In the genomic region with DNA sequence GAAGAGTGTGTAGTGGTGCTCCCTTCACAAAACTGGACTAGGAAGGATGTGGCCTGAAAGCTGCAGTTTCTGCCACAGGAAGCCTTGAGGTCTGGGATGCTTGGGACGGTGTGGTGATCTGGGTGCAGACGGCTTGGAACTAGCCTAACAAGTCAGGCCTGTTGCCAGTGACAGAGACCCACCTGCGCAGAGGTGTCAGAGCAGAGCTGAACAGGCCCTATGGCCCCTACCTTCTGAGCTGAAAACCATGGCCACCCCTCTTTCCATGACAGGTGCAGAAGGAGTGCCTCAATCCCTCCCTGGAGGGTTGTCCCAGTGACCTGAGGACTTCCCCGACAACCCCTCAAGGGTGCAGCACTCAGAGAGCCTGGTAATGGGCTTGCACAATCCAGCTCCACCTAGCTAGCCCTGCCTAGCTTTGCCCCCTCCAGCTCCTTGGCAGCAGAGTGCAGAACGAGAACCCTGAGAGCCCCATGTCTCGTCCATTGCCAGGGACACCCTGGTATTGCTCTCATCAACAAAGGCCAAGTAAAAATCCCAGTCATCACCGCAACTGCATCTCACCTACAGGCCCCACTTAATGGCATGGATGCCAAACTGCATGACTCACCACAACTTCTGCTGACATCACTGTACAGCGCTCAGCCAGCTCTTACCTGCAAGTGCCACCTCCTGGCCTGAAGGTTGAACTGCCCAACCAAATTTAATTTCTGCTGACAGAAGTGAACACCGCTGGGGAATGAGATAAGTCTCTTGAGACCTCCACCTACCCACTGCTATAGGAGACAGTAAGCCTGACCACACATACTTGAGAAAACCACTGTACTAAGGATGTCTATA, we compare ENCODE assay signal across 2 cellular contexts.
TF ChIP-seq lines count a peak whose summit lies in the region.

No MANE protein-coding gene starts in this region.

TF ChIP-seq in SK-N-SH, 30 proteins besides CTCF, POLR2A, EP300 and RAD21 (continued from another document):
- TF ChIP-seq, protein P1, sequence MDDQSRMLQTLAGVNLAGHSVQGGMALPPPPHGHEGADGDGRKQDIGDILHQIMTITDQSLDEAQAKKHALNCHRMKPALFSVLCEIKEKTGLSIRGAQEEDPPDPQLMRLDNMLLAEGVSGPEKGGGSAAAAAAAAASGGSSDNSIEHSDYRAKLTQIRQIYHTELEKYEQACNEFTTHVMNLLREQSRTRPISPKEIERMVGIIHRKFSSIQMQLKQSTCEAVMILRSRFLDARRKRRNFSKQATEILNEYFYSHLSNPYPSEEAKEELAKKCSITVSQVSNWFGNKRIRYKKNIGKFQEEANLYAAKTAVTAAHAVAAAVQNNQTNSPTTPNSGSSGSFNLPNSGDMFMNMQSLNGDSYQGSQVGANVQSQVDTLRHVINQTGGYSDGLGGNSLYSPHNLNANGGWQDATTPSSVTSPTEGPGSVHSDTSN (IDR thresholded peaks at IDR 0.05) = no peak
- TF ChIP-seq FOXM1 (IDR thresholded peaks at IDR 0.05; ENCODE audit: low read depth) (no peak), ELF1 (IDR thresholded peaks at IDR 0.05) (no peak), GATA2 (CRISPR knock-in tag; IDR thresholded peaks at IDR 0.05) (no peak), FOSL2 (IDR thresholded peaks at IDR 0.05; ENCODE audit: borderline replicate concordance, low read depth) (no peak), JUND (IDR thresholded peaks at IDR 0.05) (no peak), RFX5 (IDR thresholded peaks at IDR 0.05; ENCODE audit: low read length) (no peak), EZH2phosphoT487 (IDR thresholded peaks at IDR 0.05; ENCODE audit: borderline replicate concordance, low read depth) (no peak)
- TF ChIP-seq, protein P2, sequence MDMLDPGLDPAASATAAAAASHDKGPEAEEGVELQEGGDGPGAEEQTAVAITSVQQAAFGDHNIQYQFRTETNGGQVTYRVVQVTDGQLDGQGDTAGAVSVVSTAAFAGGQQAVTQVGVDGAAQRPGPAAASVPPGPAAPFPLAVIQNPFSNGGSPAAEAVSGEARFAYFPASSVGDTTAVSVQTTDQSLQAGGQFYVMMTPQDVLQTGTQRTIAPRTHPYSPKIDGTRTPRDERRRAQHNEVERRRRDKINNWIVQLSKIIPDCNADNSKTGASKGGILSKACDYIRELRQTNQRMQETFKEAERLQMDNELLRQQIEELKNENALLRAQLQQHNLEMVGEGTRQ (IDR thresholded peaks at IDR 0.05; ENCODE audit: borderline replicate concordance, low read depth, low read length) = no peak

TF ChIP-seq in SK-N-SH treated with all-trans-retinoic acid at 6 μM for 48 hours, 23 proteins besides CTCF, POLR2A, EP300 and RAD21 (continued from another document):
- TF ChIP-seq, protein P3, sequence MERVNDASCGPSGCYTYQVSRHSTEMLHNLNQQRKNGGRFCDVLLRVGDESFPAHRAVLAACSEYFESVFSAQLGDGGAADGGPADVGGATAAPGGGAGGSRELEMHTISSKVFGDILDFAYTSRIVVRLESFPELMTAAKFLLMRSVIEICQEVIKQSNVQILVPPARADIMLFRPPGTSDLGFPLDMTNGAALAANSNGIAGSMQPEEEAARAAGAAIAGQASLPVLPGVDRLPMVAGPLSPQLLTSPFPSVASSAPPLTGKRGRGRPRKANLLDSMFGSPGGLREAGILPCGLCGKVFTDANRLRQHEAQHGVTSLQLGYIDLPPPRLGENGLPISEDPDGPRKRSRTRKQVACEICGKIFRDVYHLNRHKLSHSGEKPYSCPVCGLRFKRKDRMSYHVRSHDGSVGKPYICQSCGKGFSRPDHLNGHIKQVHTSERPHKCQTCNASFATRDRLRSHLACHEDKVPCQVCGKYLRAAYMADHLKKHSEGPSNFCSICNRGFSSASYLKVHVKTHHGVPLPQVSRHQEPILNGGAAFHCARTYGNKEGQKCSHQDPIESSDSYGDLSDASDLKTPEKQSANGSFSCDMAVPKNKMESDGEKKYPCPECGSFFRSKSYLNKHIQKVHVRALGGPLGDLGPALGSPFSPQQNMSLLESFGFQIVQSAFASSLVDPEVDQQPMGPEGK (CRISPR knock-in tag; IDR thresholded peaks at IDR 0.05; ENCODE audit: borderline replicate concordance) = no peak
- TF ChIP-seq ESRRG (CRISPR knock-in tag; IDR thresholded peaks at IDR 0.05) (no peak), GLIS3 (CRISPR knock-in tag; IDR thresholded peaks at IDR 0.05) (no peak), ZC3H10 (CRISPR knock-in tag; IDR thresholded peaks at IDR 0.05) (no peak), OSR1 (CRISPR knock-in tag; IDR thresholded peaks at IDR 0.05) (no peak), ZNF565 (CRISPR knock-in tag; conservative IDR thresholded peaks at IDR 0.05; ENCODE audit: low read depth) (no peak), TOX (CRISPR knock-in tag; IDR thresholded peaks at IDR 0.05; ENCODE audit: borderline replicate concordance) (no peak), ZFP3 (CRISPR knock-in tag; IDR thresholded peaks at IDR 0.05) (no peak), CSDC2 (CRISPR knock-in tag; IDR thresholded peaks at IDR 0.05) (no peak)
- TF ChIP-seq, protein P4, sequence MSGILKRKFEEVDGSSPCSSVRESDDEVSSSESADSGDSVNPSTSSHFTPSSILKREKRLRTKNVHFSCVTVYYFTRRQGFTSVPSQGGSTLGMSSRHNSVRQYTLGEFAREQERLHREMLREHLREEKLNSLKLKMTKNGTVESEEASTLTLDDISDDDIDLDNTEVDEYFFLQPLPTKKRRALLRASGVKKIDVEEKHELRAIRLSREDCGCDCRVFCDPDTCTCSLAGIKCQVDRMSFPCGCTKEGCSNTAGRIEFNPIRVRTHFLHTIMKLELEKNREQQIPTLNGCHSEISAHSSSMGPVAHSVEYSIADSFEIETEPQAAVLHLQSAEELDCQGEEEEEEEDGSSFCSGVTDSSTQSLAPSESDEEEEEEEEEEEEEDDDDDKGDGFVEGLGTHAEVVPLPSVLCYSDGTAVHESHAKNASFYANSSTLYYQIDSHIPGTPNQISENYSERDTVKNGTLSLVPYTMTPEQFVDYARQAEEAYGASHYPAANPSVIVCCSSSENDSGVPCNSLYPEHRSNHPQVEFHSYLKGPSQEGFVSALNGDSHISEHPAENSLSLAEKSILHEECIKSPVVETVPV (CRISPR knock-in tag; IDR thresholded peaks at IDR 0.05) = no peak
- TF ChIP-seq, protein P5, sequence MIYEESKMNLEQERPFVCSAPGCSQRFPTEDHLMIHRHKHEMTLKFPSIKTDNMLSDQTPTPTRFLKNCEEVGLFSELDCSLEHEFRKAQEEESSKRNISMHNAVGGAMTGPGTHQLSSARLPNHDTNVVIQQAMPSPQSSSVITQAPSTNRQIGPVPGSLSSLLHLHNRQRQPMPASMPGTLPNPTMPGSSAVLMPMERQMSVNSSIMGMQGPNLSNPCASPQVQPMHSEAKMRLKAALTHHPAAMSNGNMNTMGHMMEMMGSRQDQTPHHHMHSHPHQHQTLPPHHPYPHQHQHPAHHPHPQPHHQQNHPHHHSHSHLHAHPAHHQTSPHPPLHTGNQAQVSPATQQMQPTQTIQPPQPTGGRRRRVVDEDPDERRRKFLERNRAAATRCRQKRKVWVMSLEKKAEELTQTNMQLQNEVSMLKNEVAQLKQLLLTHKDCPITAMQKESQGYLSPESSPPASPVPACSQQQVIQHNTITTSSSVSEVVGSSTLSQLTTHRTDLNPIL (CRISPR knock-in tag; IDR thresholded peaks at IDR 0.05; ENCODE audit: low read depth) = no peak
